ENCODE assay signal across 1 cellular context in the genomic region with DNA sequence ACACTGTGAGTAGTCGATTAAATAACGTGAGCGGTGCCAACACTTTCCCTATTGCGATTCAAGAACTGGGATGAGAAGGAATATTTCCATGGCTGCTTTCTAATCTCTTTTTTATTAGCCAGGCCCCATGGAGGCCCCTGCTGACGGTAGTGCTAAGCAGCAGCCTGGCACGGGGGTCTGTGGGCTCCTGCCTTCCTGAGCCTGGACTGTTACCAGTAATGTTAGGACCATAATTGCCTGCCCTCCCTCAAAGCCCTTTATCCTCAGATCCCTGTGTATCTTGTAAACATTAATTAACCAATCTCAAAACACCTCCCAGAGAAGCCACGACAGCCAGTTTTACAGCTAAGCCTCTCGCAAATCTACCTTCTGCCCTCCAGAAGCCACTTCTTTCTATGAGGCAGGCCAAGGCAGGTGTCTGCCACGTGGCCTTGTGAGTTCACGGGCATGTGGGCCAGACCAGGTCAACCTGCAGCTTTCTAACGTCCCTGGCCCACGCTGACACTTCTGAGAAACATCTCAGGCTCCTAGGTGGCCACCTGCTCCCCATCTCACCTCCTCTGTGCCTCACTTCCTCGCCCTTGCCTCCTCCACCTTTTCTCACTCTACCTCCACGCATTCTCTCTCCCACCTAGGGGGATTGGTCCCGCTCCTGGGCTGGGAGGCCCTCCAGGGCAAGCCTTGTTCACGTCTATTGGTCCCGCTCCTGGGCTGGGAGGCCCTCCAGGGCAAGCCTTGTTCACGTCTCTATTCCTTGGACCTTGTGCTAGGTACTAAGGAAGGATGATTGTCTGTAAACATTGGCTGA.
TF ChIP-seq lines count a peak whose summit lies in the region.

No MANE protein-coding gene starts in this region.

TF ChIP-seq in HepG2, 621 proteins besides CTCF, POLR2A, EP300 and RAD21 (continued from another document):
- TF ChIP-seq, protein P1, sequence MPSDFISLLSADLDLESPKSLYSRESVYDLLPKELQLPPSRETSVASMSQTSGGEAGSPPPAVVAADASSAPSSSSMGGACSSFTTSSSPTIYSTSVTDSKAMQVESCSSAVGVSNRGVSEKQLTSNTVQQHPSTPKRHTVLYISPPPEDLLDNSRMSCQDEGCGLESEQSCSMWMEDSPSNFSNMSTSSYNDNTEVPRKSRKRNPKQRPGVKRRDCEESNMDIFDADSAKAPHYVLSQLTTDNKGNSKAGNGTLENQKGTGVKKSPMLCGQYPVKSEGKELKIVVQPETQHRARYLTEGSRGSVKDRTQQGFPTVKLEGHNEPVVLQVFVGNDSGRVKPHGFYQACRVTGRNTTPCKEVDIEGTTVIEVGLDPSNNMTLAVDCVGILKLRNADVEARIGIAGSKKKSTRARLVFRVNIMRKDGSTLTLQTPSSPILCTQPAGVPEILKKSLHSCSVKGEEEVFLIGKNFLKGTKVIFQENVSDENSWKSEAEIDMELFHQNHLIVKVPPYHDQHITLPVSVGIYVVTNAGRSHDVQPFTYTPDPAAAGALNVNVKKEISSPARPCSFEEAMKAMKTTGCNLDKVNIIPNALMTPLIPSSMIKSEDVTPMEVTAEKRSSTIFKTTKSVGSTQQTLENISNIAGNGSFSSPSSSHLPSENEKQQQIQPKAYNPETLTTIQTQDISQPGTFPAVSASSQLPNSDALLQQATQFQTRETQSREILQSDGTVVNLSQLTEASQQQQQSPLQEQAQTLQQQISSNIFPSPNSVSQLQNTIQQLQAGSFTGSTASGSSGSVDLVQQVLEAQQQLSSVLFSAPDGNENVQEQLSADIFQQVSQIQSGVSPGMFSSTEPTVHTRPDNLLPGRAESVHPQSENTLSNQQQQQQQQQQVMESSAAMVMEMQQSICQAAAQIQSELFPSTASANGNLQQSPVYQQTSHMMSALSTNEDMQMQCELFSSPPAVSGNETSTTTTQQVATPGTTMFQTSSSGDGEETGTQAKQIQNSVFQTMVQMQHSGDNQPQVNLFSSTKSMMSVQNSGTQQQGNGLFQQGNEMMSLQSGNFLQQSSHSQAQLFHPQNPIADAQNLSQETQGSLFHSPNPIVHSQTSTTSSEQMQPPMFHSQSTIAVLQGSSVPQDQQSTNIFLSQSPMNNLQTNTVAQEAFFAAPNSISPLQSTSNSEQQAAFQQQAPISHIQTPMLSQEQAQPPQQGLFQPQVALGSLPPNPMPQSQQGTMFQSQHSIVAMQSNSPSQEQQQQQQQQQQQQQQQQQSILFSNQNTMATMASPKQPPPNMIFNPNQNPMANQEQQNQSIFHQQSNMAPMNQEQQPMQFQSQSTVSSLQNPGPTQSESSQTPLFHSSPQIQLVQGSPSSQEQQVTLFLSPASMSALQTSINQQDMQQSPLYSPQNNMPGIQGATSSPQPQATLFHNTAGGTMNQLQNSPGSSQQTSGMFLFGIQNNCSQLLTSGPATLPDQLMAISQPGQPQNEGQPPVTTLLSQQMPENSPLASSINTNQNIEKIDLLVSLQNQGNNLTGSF (CRISPR knock-in tag; IDR thresholded peaks at IDR 0.05): no peak
- TF ChIP-seq, protein P2, sequence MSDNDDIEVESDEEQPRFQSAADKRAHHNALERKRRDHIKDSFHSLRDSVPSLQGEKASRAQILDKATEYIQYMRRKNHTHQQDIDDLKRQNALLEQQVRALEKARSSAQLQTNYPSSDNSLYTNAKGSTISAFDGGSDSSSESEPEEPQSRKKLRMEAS (IDR thresholded peaks at IDR 0.05): peak; percentile 47; the same call in 1 of the 2 replicates
- TF ChIP-seq, protein P3, sequence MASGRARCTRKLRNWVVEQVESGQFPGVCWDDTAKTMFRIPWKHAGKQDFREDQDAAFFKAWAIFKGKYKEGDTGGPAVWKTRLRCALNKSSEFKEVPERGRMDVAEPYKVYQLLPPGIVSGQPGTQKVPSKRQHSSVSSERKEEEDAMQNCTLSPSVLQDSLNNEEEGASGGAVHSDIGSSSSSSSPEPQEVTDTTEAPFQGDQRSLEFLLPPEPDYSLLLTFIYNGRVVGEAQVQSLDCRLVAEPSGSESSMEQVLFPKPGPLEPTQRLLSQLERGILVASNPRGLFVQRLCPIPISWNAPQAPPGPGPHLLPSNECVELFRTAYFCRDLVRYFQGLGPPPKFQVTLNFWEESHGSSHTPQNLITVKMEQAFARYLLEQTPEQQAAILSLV (CRISPR knock-in tag; IDR thresholded peaks at IDR 0.05; ENCODE audit: borderline replicate concordance): no peak
- TF ChIP-seq ZNF616 (CRISPR knock-in tag; IDR thresholded peaks at IDR 0.05; ENCODE audit: low read depth) (no peak), NRL (CRISPR knock-in tag; IDR thresholded peaks at IDR 0.05; ENCODE audit: borderline replicate concordance) (no peak), GATAD2A (CRISPR knock-in tag; IDR thresholded peaks at IDR 0.05) (no peak)
